28 cellular contexts compared by ENCODE assay signal in the genomic region with DNA sequence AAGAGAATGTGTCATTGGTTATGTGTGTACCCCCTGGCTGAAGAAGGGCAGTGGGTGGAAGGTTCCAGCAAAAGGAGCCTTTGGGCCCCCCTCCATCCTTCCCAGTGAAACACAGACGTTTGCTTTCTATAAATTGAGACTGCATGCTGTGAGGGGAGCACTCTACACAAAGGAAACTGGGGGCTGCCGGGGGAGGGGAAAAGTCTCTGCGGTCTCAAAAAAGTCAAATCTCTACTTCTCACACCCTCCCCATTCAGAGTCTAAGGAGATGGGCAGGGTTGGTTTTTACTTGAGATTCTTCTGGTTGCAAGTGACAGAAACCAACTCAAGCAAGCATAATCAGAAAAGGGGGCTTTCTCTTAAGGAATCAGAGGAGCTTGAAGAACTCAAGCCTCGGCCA.
"Had no signal": no experiment of that assay in that cellular context is flagged by ENCODE, and none has a peak within 500 bp of the region (broad histone marks: within the 10 kb centered on the region; RNA-seq: fewer than 3 reads in every experiment).

No MANE protein-coding gene starts in this region.

- H3K9ac ChIP-seq: parathyroid adenoma had no signal

- H3K4me1 ChIP-seq: colonic mucosa, gastrocnemius medialis had no signal

- H3K79me2 ChIP-seq: parathyroid adenoma had no signal

- H3K9me3 Mint-ChIP-seq: activated CD4-positive, alpha-beta memory T cell treated with anti-CD3 and anti-CD28 coated beads for 36 hours; activated CD4-positive, alpha-beta T cell treated with anti-CD3 and anti-CD28 coated beads, Interleukin-2, amount 10 ng/mL, durations not matched to agents 24 days and 14 days; activated naive CD4-positive, alpha-beta T cell treated with anti-CD3 and anti-CD28 coated beads, Interleukin-2, amount 50 U/mL, for 24 hours; activated T-cell treated with anti-CD3 and anti-CD28 coated beads, Interleukin-2, amount 50 U/mL, for 4 hours; activated T-helper 17 cell treated with anti-CD3 and anti-CD28 coated beads, Interleukin-2, amount 50 U/mL, for 72 hours; neural crest cell had no signal

- H3K27ac Mint-ChIP-seq: activated CD4-positive, alpha-beta memory T cell treated with anti-CD3 and anti-CD28 coated beads for 36 hours; activated CD4-positive, alpha-beta T cell treated with anti-CD3 and anti-CD28 coated beads, Interleukin-2, amount 10 ng/mL, durations not matched to agents 24 days and 14 days; activated naive CD4-positive, alpha-beta T cell treated with anti-CD3 and anti-CD28 coated beads, Interleukin-2, amount 50 U/mL, for 24 hours; activated T-helper 17 cell treated with anti-CD3 and anti-CD28 coated beads, Interleukin-2, amount 50 U/mL, for 72 hours; T-helper 17 cell had no signal

- H3K27ac ChIP-seq: colonic mucosa, dorsolateral prefrontal cortex, gastrocnemius medialis, left lung, lower lobe of right lung, parathyroid adenoma, right atrium auricular region, testis, transverse colon, WERI-Rb-1 had no signal

- H3K36me3 ChIP-seq: colonic mucosa, gastrocnemius medialis, left lung, lower lobe of right lung, right atrium auricular region, transverse colon, WERI-Rb-1 had no signal

- H2AFZ ChIP-seq: parathyroid adenoma had no signal

- H3K27me3 ChIP-seq: colonic mucosa, gastrocnemius medialis, right atrium auricular region, testis, transverse colon had no signal

- DNase-seq: activated CD4-positive, alpha-beta memory T cell treated with anti-CD3 and anti-CD28 coated beads for 36 hours; activated CD4-positive, alpha-beta T cell treated with anti-CD3 and anti-CD28 coated beads, Interleukin-2, amount 10 ng/mL, durations not matched to agents 24 days and 14 days; activated T-cell treated with anti-CD3 and anti-CD28 coated beads, Interleukin-2, amount 50 U/mL, for 4 hours; anterior cingulate cortex; cerebellar nuclear complex; colonic mucosa; dorsolateral prefrontal cortex; effector memory CD4-positive, alpha-beta T cell; gastrocnemius medialis; glutamatergic neuron; left lung; lower lobe of right lung; mesendoderm; mucosa of descending colon; occipital lobe; stimulated activated CD4-positive, alpha-beta T cell treated with anti-CD3 and anti-CD28 coated beads, Interleukin-15, amount 100 ng/mL, for 24 hours; stimulated activated CD4-positive, alpha-beta T cell treated with anti-CD3 and anti-CD28 coated beads, Interleukin-2, amount 100 ng/mL, for 24 hours; stimulated activated naive CD4-positive, alpha-beta T cell; T-helper 17 cell; testis; transverse colon; WERI-Rb-1 had no signal

- H3K4me3 ChIP-seq: colonic mucosa, dorsolateral prefrontal cortex, gastrocnemius medialis, left lung, lower lobe of right lung, mucosa of descending colon, right atrium auricular region, smooth muscle cell, testis, transverse colon had no signal

- H3K36me3 Mint-ChIP-seq: activated CD4-positive, alpha-beta memory T cell treated with anti-CD3 and anti-CD28 coated beads for 36 hours; activated naive CD4-positive, alpha-beta T cell treated with anti-CD3 and anti-CD28 coated beads, Interleukin-2, amount 50 U/mL, for 24 hours had no signal

- H3K27me3 Mint-ChIP-seq: activated naive CD4-positive, alpha-beta T cell treated with anti-CD3 and anti-CD28 coated beads, Interleukin-2, amount 50 U/mL, for 24 hours had no signal

- H3K4me3 Mint-ChIP-seq: activated CD4-positive, alpha-beta memory T cell treated with anti-CD3 and anti-CD28 coated beads for 36 hours; activated CD4-positive, alpha-beta T cell treated with anti-CD3 and anti-CD28 coated beads, Interleukin-2, amount 10 ng/mL, durations not matched to agents 24 days and 14 days; activated naive CD4-positive, alpha-beta T cell treated with anti-CD3 and anti-CD28 coated beads, Interleukin-2, amount 50 U/mL, for 24 hours; activated T-cell treated with anti-CD3 and anti-CD28 coated beads, Interleukin-2, amount 50 U/mL, for 4 hours; activated T-helper 17 cell treated with anti-CD3 and anti-CD28 coated beads, Interleukin-2, amount 50 U/mL, for 72 hours; neural crest cell; T-helper 17 cell had no signal

- H3K4me2 ChIP-seq: smooth muscle cell had no signal

- H3K9me3 ChIP-seq: colonic mucosa, gastrocnemius medialis, left lung, lower lobe of right lung, mucosa of descending colon, right atrium auricular region, testis, transverse colon had no signal
